ENCODE assay signal across 19 cellular contexts in the genomic region with DNA sequence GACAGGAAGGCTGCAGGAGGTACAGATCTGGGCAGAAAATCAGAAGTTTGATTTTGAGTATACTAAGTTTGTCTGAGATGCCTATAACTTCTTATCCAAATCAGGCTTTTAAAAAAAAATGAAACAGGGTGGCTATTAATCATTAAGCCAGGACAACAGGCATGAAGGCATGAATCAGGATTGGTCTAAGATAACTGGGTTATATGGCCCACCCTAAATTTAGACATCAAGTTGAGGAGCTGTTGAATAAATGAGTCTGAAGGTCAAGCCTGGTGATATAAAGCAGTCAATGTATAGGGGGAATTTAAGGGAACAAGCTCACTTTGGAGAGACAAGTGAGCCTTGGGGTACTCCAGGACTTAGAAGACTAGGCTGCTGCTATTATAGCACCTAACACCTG. TPM values are rescaled to one million over a fixed set of nuclear protein-coding genes. Genes with fewer than 3 reads are reported as not detected.
DNase-seq lines count a peak whose midpoint lies in the region; ATAC-seq and TF ChIP-seq lines count a peak whose summit lies in the region.
"Had no signal": no experiment of that assay in that cellular context is flagged by ENCODE, and none has a peak within 500 bp of the region (broad histone marks: within the 10 kb centered on the region; RNA-seq: fewer than 3 reads in every experiment).

No MANE protein-coding gene starts in this region.

- BruUV-seq in MCF 10A (replicated peaks; lab: Mats Ljungman, UMichigan) = no TSS peak

- intact Hi-C loops in MCF 10A (cut with micrococcal nuclease) (no loop called here), breast epithelium (cut with DNase I; ENCODE audit: low total_unique reads) (no loop called here), gastrocnemius medialis (cut with DNase I; ENCODE audit: low total_unique reads) (no loop called here), testis (cut with DNase I; ENCODE audit: low total_unique reads) (no loop called here)

- TF ChIP-seq POLR2A in breast epithelium (IDR thresholded peaks at IDR 0.05) = no peak
- no peak for TF ChIP-seq POLR2A in gastrocnemius medialis (IDR thresholded peaks at IDR 0.05)
- TF ChIP-seq POLR2A in testis (IDR thresholded peaks at IDR 0.05) = no peak

- CTCF ChIA-PET in MCF 10A (lab: Yijun Ruan, JAX) = interaction anchor here (0.6 to 7.7 kb wide), 4 partner anchors 10 to 168 kb away, joined by 3 to 49 read pairs (median 4); no protein-coding TSS in a partner anchor
- CTCF ChIA-PET in activated CD8-positive, alpha-beta T cell treated with anti-CD3 and anti-CD28 coated beads, Interleukin-2, amount 10 ng/mL, durations not matched to agents 7 days and 5 days (lab: Charles Lee) = interaction anchor here (0.5 to 1.2 kb wide), 2 partner anchors 10 to 194 kb away, joined by 3 to 7 read pairs; no protein-coding TSS in a partner anchor

- H3K4me1 ChIP-seq in breast epithelium (no peaks in the 10 kb centered on the region), hepatocyte (ENCODE audit: insufficient read depth) (peaks cover 3% of the 10 kb centered on the region), gastrocnemius medialis (peaks cover 30 to 31% of the 10 kb centered on the region in 2 donors), testis (no peaks in the 10 kb centered on the region)
- H3K4me1 ChIP-seq: A549 had no signal

- no peaks in the 10 kb centered on the region for H3K27me3 ChIP-seq in breast epithelium
- no peaks in the 10 kb centered on the region for H3K27me3 ChIP-seq in hepatocyte
- H3K27me3 ChIP-seq in gastrocnemius medialis = no peaks in the 10 kb centered on the region
- H3K27me3 ChIP-seq in testis = no peaks in the 10 kb centered on the region

- H3K27ac Mint-ChIP-seq in MCF 10A (ENCODE audit: low read depth, unreplicated experiment) = peak overlapping the region; percentile 14
- no peak overlapping the region for H3K27ac Mint-ChIP-seq in activated CD8-positive, alpha-beta T cell treated with anti-CD3 and anti-CD28 coated beads, Interleukin-2, amount 10 ng/mL, durations not matched to agents 7 days and 5 days
- H3K27ac Mint-ChIP-seq: CD4-positive, alpha-beta T cell; GM23338 had no signal

- H3K79me2 ChIP-seq in hepatocyte = no peaks in the 10 kb centered on the region

- H3K36me3 ChIP-seq in breast epithelium (no peaks in the 10 kb centered on the region), hepatocyte (replicated peaks; ENCODE audit: insufficient read depth, low read depth) (no peaks in the 10 kb centered on the region), gastrocnemius medialis (peaks cover 0 to 70% of the 10 kb centered on the region in 2 donors), testis (ENCODE audit: low read depth, missing control alignments) (no peaks in the 10 kb centered on the region)

- no peak overlapping the region for H2AFZ ChIP-seq in hepatocyte
- H2AFZ ChIP-seq: GM23338 had no signal

- H3K27ac ChIP-seq in breast epithelium = no peak overlapping the region
- no peak overlapping the region for H3K27ac ChIP-seq in hepatocyte
- peak overlapping the region; percentile 71 to 84 (median 79) for H3K27ac ChIP-seq in gastrocnemius medialis
- no peak overlapping the region for H3K27ac ChIP-seq in testis
- H3K27ac ChIP-seq: 22Rv1, A549, C4-2B, HL-60 had no signal

- TF ChIP-seq CTCF in MCF 10A (IDR thresholded peaks at IDR 0.05; ENCODE audit: unreplicated experiment) (no peak), breast epithelium (IDR thresholded peaks at IDR 0.05) (no peak), hepatocyte (IDR thresholded peaks at IDR 0.05; ENCODE audit: poor library complexity) (no peak), gastrocnemius medialis (IDR thresholded peaks at IDR 0.05 in 4 of 5, conservative IDR thresholded peaks at IDR 0.05 in 1 of 5) (no peak), testis (IDR thresholded peaks at IDR 0.05) (no peak)

- H3K36me3 Mint-ChIP-seq in MCF 10A (ENCODE audit: insufficient read depth, unreplicated experiment) = peaks cover 97% of the 10 kb centered on the region
- H3K36me3 Mint-ChIP-seq in activated CD8-positive, alpha-beta T cell treated with anti-CD3 and anti-CD28 coated beads, Interleukin-2, amount 10 ng/mL, durations not matched to agents 7 days and 5 days (ENCODE audit: low read depth) = peaks cover 49% of the 10 kb centered on the region

- H3K4me3 Mint-ChIP-seq in MCF 10A (ENCODE audit: unreplicated experiment) = no peak overlapping the region
- no peak overlapping the region for H3K4me3 Mint-ChIP-seq in activated CD8-positive, alpha-beta T cell treated with anti-CD3 and anti-CD28 coated beads, Interleukin-2, amount 10 ng/mL, durations not matched to agents 7 days and 5 days
- H3K4me3 Mint-ChIP-seq: CD4-positive, alpha-beta T cell; GM23338 had no signal

- no peaks in the 10 kb centered on the region for H3K9me2 ChIP-seq in hepatocyte (replicated peaks; ENCODE audit: insufficient read depth)

- H3K9me3 Mint-ChIP-seq in MCF 10A (ENCODE audit: unreplicated experiment) = no peaks in the 10 kb centered on the region
- no peaks in the 10 kb centered on the region for H3K9me3 Mint-ChIP-seq in activated CD8-positive, alpha-beta T cell treated with anti-CD3 and anti-CD28 coated beads, Interleukin-2, amount 10 ng/mL, durations not matched to agents 7 days and 5 days (ENCODE audit: insufficient read depth)
- H3K9me3 Mint-ChIP-seq: CD4-positive, alpha-beta T cell; GM23338 had no signal

- no peak for DNase-seq in MCF 10A (ENCODE audit: unreplicated experiment)
- no peak for DNase-seq in breast epithelium (ENCODE audit: low spot score in 2 of 2)
- peak; percentile 15 for DNase-seq in hepatocyte (ENCODE audit: low spot score)
- no peak for DNase-seq in gastrocnemius medialis
- DNase-seq in activated CD8-positive, alpha-beta T cell treated with anti-CD3 and anti-CD28 coated beads, Interleukin-2, amount 10 ng/mL, durations not matched to agents 7 days and 5 days = no peak
- no peak for DNase-seq in testis
- DNase-seq in NCI-H524 (lab: John Stamatoyannopoulos, UW) = no peak
- DNase-seq: AML-193; CD4-positive, alpha-beta T cell; DMS153; DMS79; GDM1; HCEC 1CT had no signal

- no peaks in the 10 kb centered on the region for H3K4me1 Mint-ChIP-seq in MCF 10A (ENCODE audit: insufficient read depth, unreplicated experiment)
- H3K4me1 Mint-ChIP-seq in activated CD8-positive, alpha-beta T cell treated with anti-CD3 and anti-CD28 coated beads, Interleukin-2, amount 10 ng/mL, durations not matched to agents 7 days and 5 days (ENCODE audit: low read depth) = no peaks in the 10 kb centered on the region
- H3K4me1 Mint-ChIP-seq: GM23338 had no signal

- H3K4me2 ChIP-seq in hepatocyte = no peak overlapping the region
- H3K4me2 ChIP-seq: A549, GM23338 had no signal

- H3K9me3 ChIP-seq in breast epithelium (no peaks in the 10 kb centered on the region), hepatocyte (ENCODE audit: low read depth) (no peaks in the 10 kb centered on the region), gastrocnemius medialis (no peaks in the 10 kb centered on the region), testis (no peaks in the 10 kb centered on the region)
- H3K9me3 ChIP-seq: A549 had no signal

- POLR2A ChIA-PET in MCF 10A (lab: Yijun Ruan, JAX) = interaction anchor here (0.9 kb wide), 1 partner anchor 22 kb away, joined by 4 read pairs; no protein-coding TSS in a partner anchor
- POLR2A ChIA-PET in activated CD8-positive, alpha-beta T cell treated with anti-CD3 and anti-CD28 coated beads, Interleukin-2, amount 10 ng/mL, durations not matched to agents 7 days and 5 days (lab: Charles Lee) = no interaction called here

- in situ Hi-C loops in gastrocnemius medialis (cut with MboI; ENCODE audit: low sequenced_read_pairs in 4 of 4) = loop anchor here in 2 of 4 donors (25.0 kb wide), 1 partner anchor 161 kb away; no protein-coding TSS in a partner anchor

- no peaks in the 10 kb centered on the region for H3K27me3 Mint-ChIP-seq in MCF 10A (ENCODE audit: insufficient read depth, unreplicated experiment)
- no peaks in the 10 kb centered on the region for H3K27me3 Mint-ChIP-seq in activated CD8-positive, alpha-beta T cell treated with anti-CD3 and anti-CD28 coated beads, Interleukin-2, amount 10 ng/mL, durations not matched to agents 7 days and 5 days (ENCODE audit: low read depth)
- H3K27me3 Mint-ChIP-seq: CD4-positive, alpha-beta T cell had no signal

- ATAC-seq in gastrocnemius medialis = peak in 1 of 2 donors; percentile 35
- no peak for ATAC-seq in activated CD8-positive, alpha-beta T cell treated with anti-CD3 and anti-CD28 coated beads, Interleukin-2, amount 10 ng/mL, durations not matched to agents 7 days and 5 days
- ATAC-seq: A549, GM23338 had no signal

- H3K4me3 ChIP-seq in breast epithelium = no peak overlapping the region
- no peak overlapping the region for H3K4me3 ChIP-seq in hepatocyte
- no peak overlapping the region for H3K4me3 ChIP-seq in gastrocnemius medialis
- no peak overlapping the region for H3K4me3 ChIP-seq in testis
- H3K4me3 ChIP-seq: A549, GM23338 had no signal

- no peaks in the 10 kb centered on the region for H4K20me1 ChIP-seq in hepatocyte (ENCODE audit: insufficient read depth, poor library complexity, severe bottlenecking)

RNA-seq across cellular contexts. Expression of a gene that starts 28.6 kb away (rescaled TPM):
- 112 and 113 TPM in 2 replicates for total RNA-seq in MCF 10A (2022)
- 10 to 100 TPM; 52.1 to 79.2 (median 71.8) TPM for total RNA-seq in breast epithelium
- 19.5 and 21.1 TPM in 2 replicates for total RNA-seq in hepatocyte
- polyA plus RNA-seq in hepatocyte = 8.8 and 12.9 TPM in 2 replicates
- 10 to 100 TPM; 36.3 to 93.2 (median 42.6) TPM for total RNA-seq in gastrocnemius medialis
- total RNA-seq in activated CD8-positive, alpha-beta T cell treated with anti-CD3 and anti-CD28 coated beads, Interleukin-2, amount 10 ng/mL, durations not matched to agents 7 days and 5 days = 10 to 100 TPM; 73.7 to 80.0 TPM
- total RNA-seq in testis = 100 to 1,000 TPM; 120 to 125 TPM
- 86.6 TPM for polyA plus RNA-seq in testis (ENCODE audit: insufficient read depth, low read depth, low replicate concordance)

RNA-seq across cellular contexts. Expression of a gene that starts 28.8 kb away (rescaled TPM):
- 1.3 and 2.2 TPM in 2 replicates for total RNA-seq in MCF 10A (2022)
- 1 to 10 TPM in 2 of 3 donors, under 1 TPM in 1; 0.96 to 3.2 (median 2.6) TPM for total RNA-seq in breast epithelium
- total RNA-seq in hepatocyte = 1.7 and 14.9 TPM in 2 replicates
- polyA plus RNA-seq in hepatocyte = 1.1 and 3.8 TPM in 2 replicates
- total RNA-seq in gastrocnemius medialis = 10 to 100 TPM in 1 of 4 donors, 1 to 10 TPM in 3; 5.3 to 13.1 (median 7.3) TPM
- total RNA-seq in activated CD8-positive, alpha-beta T cell treated with anti-CD3 and anti-CD28 coated beads, Interleukin-2, amount 10 ng/mL, durations not matched to agents 7 days and 5 days = 1 to 10 TPM; 1.3 to 1.4 TPM
- total RNA-seq in testis = 10 to 100 TPM; 35.2 to 63.5 TPM
- 233 TPM for polyA plus RNA-seq in testis (ENCODE audit: insufficient read depth, low read depth, low replicate concordance)
- total RNA-seq: HT1080 had no signal

RNA-seq across cellular contexts. Expression of a gene that starts 34.4 kb away (rescaled TPM):
- 11.7 and 19.9 TPM in 2 replicates for total RNA-seq in MCF 10A (2022)
- 10 to 100 TPM; 19.0 to 23.6 (median 21.6) TPM for total RNA-seq in breast epithelium
- total RNA-seq in hepatocyte = 7.1 and 9.5 TPM in 2 replicates
- 13.5 and 19.5 TPM in 2 replicates for polyA plus RNA-seq in hepatocyte
- 10 to 100 TPM; 12.8 to 41.2 (median 22.9) TPM for total RNA-seq in gastrocnemius medialis
- 10 to 100 TPM; 42.6 to 44.0 TPM for total RNA-seq in activated CD8-positive, alpha-beta T cell treated with anti-CD3 and anti-CD28 coated beads, Interleukin-2, amount 10 ng/mL, durations not matched to agents 7 days and 5 days
- total RNA-seq in testis = 10 to 100 TPM; 20.1 to 24.4 TPM
- polyA plus RNA-seq in testis (ENCODE audit: insufficient read depth, low read depth, low replicate concordance) = 38.8 TPM

RNA-seq across cellular contexts. Expression of a gene that starts 46.9 kb away (rescaled TPM):
- total RNA-seq in MCF 10A (2022) (28.2 and 29.9 TPM in 2 replicates), breast epithelium (10 to 100 TPM; 31.8 to 53.1 (median 42.9) TPM), hepatocyte (15.6 and 21.3 TPM in 2 replicates), gastrocnemius medialis (10 to 100 TPM; 10.4 to 21.7 (median 17.4) TPM), testis (10 to 100 TPM; 31.8 to 36.2 TPM)
- polyA plus RNA-seq in hepatocyte (8.5 and 9.9 TPM in 2 replicates), testis (ENCODE audit: insufficient read depth, low read depth, low replicate concordance) (21.5 TPM)
- 10 to 100 TPM; 15.1 to 17.2 TPM for total RNA-seq in activated CD8-positive, alpha-beta T cell treated with anti-CD3 and anti-CD28 coated beads, Interleukin-2, amount 10 ng/mL, durations not matched to agents 7 days and 5 days

Comparison
In these comparisons a context has a peak if more than half of its experiments do, and no peak if none do; other contexts are left out.
1. H3K27ac ChIP-seq: peak in gastrocnemius medialis (4 of 4); none in breast epithelium (0 of 2), hepatocyte (single experiment) and testis (0 of 2).